19 cellular contexts compared by ENCODE assay signal in the genomic region with DNA sequence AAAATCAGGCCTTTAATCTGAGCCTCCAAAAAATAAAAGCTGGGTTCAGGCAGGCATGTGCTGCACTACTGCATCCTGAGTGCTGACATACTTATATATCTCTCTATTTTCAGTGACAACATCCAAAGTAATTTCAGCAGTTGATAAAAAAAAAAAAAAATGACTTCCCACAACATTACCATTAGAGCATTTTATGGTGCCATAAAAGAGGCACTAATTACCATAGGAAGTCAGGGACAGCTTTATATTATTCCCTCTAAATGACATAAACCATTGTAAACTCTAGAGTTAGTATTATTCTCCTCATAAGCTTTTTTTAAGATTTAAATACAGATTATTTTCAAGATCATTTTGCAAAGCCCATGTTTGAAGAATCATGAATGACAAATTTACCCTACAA.
"Had no signal": no experiment of that assay in that cellular context is flagged by ENCODE, and none has a peak within 500 bp of the region (broad histone marks: within the 10 kb centered on the region; RNA-seq: fewer than 3 reads in every experiment).

No MANE protein-coding gene starts in this region.

- DNase-seq: colonic mucosa; cortex of kidney; effector memory CD4-positive, alpha-beta T cell; foreskin keratinocyte; heart left ventricle; hypothalamus; immature natural killer cell; islet precursor cell; kidney; kidney glomerular epithelial cell; left lung; left ventricle myocardium superior; lower lobe of right lung; mesenchymal stem cell had no signal

- H3K4me3 ChIP-seq: colonic mucosa, esophagus muscularis mucosa, gastroesophageal sphincter, heart left ventricle, hepatocyte, left lung, lower lobe of right lung had no signal

- H3K27me3 Mint-ChIP-seq: dendritic cell treated with granulocyte-macrophage colony-stimulating factor and Interleukin-4, amounts not matched to agents 40 ng/mL and 50 ng/mL, for 4 days had no signal

- H3K4me3 Mint-ChIP-seq: dendritic cell treated with granulocyte-macrophage colony-stimulating factor and Interleukin-4, amounts not matched to agents 40 ng/mL and 50 ng/mL, for 4 days; immature natural killer cell; mesothelial cell of epicardium had no signal

- ATAC-seq: foreskin keratinocyte, gastroesophageal sphincter, heart left ventricle, left lung, left ventricle myocardium superior, lower lobe of right lung had no signal

- H3K36me3 Mint-ChIP-seq: immature natural killer cell, mesothelial cell of epicardium had no signal

- H3K4me1 Mint-ChIP-seq: immature natural killer cell had no signal

- H3K27ac ChIP-seq: colonic mucosa, esophagus muscularis mucosa, foreskin keratinocyte, gastroesophageal sphincter, heart left ventricle, hepatocyte, left lung, lower lobe of right lung had no signal

- H3K9me3 ChIP-seq: colonic mucosa, esophagus muscularis mucosa, gastroesophageal sphincter, heart left ventricle, left lung, lower lobe of right lung had no signal

- H3K4me1 ChIP-seq: colonic mucosa, esophagus muscularis mucosa, foreskin keratinocyte, gastroesophageal sphincter, heart left ventricle, left lung, lower lobe of right lung had no signal

- H3K27ac Mint-ChIP-seq: dendritic cell treated with granulocyte-macrophage colony-stimulating factor and Interleukin-4, amounts not matched to agents 40 ng/mL and 50 ng/mL, for 4 days; immature natural killer cell; mesothelial cell of epicardium had no signal

- H3K36me3 ChIP-seq: colonic mucosa, esophagus muscularis mucosa, gastroesophageal sphincter, heart left ventricle, left lung, lower lobe of right lung had no signal

- H3K9me3 Mint-ChIP-seq: dendritic cell treated with granulocyte-macrophage colony-stimulating factor and Interleukin-4, amounts not matched to agents 40 ng/mL and 50 ng/mL, for 4 days; mesothelial cell of epicardium had no signal
